ENCODE assay signal across 1 cellular context in the genomic region with DNA sequence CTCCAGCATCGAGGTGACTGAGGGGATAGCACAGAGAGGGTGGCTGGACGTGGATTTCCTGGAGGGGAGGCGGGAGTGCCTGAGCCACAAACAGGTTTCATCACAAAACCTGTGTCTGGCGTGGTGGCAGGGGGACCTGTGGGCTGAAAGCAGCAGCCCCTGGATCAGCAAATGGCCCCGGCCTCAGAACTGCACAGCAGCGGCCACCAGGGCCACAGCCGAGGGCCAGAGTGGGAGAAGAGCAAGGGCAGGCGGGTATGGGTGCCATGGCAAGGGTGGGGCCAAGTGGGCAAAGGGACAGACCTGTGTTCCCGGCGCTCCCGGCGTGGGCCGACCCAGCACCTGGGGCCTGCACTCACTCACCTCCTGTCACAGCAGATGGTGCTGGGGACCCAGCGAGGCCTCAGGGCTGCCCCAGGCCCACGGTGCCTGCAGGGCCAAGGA.
TF ChIP-seq lines count a peak whose summit lies in the region.

No MANE protein-coding gene starts in this region.

TF ChIP-seq in IMR-90, 13 proteins besides CTCF, POLR2A, EP300 and RAD21 (continued from another document):
- TF ChIP-seq, protein P1, sequence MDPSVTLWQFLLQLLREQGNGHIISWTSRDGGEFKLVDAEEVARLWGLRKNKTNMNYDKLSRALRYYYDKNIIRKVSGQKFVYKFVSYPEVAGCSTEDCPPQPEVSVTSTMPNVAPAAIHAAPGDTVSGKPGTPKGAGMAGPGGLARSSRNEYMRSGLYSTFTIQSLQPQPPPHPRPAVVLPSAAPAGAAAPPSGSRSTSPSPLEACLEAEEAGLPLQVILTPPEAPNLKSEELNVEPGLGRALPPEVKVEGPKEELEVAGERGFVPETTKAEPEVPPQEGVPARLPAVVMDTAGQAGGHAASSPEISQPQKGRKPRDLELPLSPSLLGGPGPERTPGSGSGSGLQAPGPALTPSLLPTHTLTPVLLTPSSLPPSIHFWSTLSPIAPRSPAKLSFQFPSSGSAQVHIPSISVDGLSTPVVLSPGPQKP (IDR thresholded peaks at IDR 0.05; ENCODE audit: borderline replicate concordance, low read depth, low read length): no peak
- TF ChIP-seq CEBPB (IDR thresholded peaks at IDR 0.05; ENCODE audit: low read depth, low read length) (no peak), BHLHE40 (IDR thresholded peaks at IDR 0.05; ENCODE audit: low read depth, low read length) (no peak), RCOR1 (IDR thresholded peaks at IDR 0.05; ENCODE audit: insufficient replicate concordance, low read length) (no peak), MXI1 (IDR thresholded peaks at IDR 0.05; ENCODE audit: borderline replicate concordance, low read depth, low read length) (no peak), RFX5 (IDR thresholded peaks at IDR 0.05; ENCODE audit: low read depth, low read length) (no peak)
